ENCODE assay signal across 3 cellular contexts in the genomic region with DNA sequence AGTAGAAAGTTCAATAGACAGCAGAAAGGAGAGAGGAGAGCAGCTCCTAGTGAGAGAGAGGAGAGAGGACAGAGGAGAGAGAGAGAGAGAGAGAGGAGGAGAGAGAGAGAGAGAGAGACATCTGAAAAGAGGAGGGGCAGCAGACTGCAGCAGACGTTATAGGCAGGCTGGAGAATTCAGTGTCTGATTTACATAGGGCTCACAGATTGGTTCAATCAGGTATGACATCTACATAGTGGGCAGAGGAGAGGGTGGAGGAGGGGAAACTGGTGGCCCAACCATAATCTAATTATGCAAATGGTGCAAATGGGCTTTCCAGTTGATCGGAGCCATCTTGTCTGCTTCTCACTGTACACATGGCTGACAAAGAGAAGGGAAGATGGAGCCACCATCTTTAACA.
TF ChIP-seq lines count a peak whose summit lies in the region.

No MANE protein-coding gene starts in this region.

TF ChIP-seq in SK-N-SH, 30 proteins besides CTCF, POLR2A, EP300 and RAD21 (continues in another document):
- TF ChIP-seq MEF2A (IDR thresholded peaks at IDR 0.05; ENCODE audit: borderline replicate concordance, low read depth) (no peak), TCF12 (IDR thresholded peaks at IDR 0.05) (no peak), RCOR1 (IDR thresholded peaks at IDR 0.05; ENCODE audit: low read length) (no peak), YY1 (IDR thresholded peaks at IDR 0.05; ENCODE audit: low read depth) (no peak), TEAD4 (IDR thresholded peaks at IDR 0.05; ENCODE audit: borderline replicate concordance, insufficient read depth) (no peak), TAF1 (IDR thresholded peaks at IDR 0.05; ENCODE audit: borderline replicate concordance, low read depth, low read length) (no peak), GABPA (IDR thresholded peaks at IDR 0.05; ENCODE audit: low read depth) (no peak), SIN3A (IDR thresholded peaks at IDR 0.05; ENCODE audit: borderline replicate concordance, low read depth, low read length) (no peak), EZH2phosphoT487 (IDR thresholded peaks at IDR 0.05; ENCODE audit: borderline replicate concordance, low read depth) (no peak), NRF1 (IDR thresholded peaks at IDR 0.05; ENCODE audit: low read depth, low read length) (no peak), GATA2 (CRISPR knock-in tag; IDR thresholded peaks at IDR 0.05) (no peak), CHD2 (IDR thresholded peaks at IDR 0.05; ENCODE audit: low read length, partially characterized antibody) (no peak)
- TF ChIP-seq, protein P1, sequence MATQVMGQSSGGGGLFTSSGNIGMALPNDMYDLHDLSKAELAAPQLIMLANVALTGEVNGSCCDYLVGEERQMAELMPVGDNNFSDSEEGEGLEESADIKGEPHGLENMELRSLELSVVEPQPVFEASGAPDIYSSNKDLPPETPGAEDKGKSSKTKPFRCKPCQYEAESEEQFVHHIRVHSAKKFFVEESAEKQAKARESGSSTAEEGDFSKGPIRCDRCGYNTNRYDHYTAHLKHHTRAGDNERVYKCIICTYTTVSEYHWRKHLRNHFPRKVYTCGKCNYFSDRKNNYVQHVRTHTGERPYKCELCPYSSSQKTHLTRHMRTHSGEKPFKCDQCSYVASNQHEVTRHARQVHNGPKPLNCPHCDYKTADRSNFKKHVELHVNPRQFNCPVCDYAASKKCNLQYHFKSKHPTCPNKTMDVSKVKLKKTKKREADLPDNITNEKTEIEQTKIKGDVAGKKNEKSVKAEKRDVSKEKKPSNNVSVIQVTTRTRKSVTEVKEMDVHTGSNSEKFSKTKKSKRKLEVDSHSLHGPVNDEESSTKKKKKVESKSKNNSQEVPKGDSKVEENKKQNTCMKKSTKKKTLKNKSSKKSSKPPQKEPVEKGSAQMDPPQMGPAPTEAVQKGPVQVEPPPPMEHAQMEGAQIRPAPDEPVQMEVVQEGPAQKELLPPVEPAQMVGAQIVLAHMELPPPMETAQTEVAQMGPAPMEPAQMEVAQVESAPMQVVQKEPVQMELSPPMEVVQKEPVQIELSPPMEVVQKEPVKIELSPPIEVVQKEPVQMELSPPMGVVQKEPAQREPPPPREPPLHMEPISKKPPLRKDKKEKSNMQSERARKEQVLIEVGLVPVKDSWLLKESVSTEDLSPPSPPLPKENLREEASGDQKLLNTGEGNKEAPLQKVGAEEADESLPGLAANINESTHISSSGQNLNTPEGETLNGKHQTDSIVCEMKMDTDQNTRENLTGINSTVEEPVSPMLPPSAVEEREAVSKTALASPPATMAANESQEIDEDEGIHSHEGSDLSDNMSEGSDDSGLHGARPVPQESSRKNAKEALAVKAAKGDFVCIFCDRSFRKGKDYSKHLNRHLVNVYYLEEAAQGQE (IDR thresholded peaks at IDR 0.05; ENCODE audit: low read depth, low read length), result no peak
- TF ChIP-seq, protein P2, sequence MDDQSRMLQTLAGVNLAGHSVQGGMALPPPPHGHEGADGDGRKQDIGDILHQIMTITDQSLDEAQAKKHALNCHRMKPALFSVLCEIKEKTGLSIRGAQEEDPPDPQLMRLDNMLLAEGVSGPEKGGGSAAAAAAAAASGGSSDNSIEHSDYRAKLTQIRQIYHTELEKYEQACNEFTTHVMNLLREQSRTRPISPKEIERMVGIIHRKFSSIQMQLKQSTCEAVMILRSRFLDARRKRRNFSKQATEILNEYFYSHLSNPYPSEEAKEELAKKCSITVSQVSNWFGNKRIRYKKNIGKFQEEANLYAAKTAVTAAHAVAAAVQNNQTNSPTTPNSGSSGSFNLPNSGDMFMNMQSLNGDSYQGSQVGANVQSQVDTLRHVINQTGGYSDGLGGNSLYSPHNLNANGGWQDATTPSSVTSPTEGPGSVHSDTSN (IDR thresholded peaks at IDR 0.05), result no peak
- TF ChIP-seq, protein P3, sequence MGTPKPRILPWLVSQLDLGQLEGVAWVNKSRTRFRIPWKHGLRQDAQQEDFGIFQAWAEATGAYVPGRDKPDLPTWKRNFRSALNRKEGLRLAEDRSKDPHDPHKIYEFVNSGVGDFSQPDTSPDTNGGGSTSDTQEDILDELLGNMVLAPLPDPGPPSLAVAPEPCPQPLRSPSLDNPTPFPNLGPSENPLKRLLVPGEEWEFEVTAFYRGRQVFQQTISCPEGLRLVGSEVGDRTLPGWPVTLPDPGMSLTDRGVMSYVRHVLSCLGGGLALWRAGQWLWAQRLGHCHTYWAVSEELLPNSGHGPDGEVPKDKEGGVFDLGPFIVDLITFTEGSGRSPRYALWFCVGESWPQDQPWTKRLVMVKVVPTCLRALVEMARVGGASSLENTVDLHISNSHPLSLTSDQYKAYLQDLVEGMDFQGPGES (IDR thresholded peaks at IDR 0.05; ENCODE audit: low read depth, low read length), result no peak

TF ChIP-seq in SK-N-SH treated with all-trans-retinoic acid at 6 μM for 48 hours, 23 proteins besides CTCF, POLR2A, EP300 and RAD21 (continues in another document):
- TF ChIP-seq, protein P4, sequence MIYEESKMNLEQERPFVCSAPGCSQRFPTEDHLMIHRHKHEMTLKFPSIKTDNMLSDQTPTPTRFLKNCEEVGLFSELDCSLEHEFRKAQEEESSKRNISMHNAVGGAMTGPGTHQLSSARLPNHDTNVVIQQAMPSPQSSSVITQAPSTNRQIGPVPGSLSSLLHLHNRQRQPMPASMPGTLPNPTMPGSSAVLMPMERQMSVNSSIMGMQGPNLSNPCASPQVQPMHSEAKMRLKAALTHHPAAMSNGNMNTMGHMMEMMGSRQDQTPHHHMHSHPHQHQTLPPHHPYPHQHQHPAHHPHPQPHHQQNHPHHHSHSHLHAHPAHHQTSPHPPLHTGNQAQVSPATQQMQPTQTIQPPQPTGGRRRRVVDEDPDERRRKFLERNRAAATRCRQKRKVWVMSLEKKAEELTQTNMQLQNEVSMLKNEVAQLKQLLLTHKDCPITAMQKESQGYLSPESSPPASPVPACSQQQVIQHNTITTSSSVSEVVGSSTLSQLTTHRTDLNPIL (CRISPR knock-in tag; IDR thresholded peaks at IDR 0.05; ENCODE audit: low read depth), result no peak
- TF ChIP-seq TCF4 (CRISPR knock-in tag; IDR thresholded peaks at IDR 0.05; ENCODE audit: borderline replicate concordance) (no peak), PPARA (CRISPR knock-in tag; IDR thresholded peaks at IDR 0.05; ENCODE audit: borderline replicate concordance) (no peak), ZC3H10 (CRISPR knock-in tag; IDR thresholded peaks at IDR 0.05) (no peak), TOX (CRISPR knock-in tag; IDR thresholded peaks at IDR 0.05; ENCODE audit: borderline replicate concordance) (no peak), ZNF565 (CRISPR knock-in tag; conservative IDR thresholded peaks at IDR 0.05; ENCODE audit: low read depth) (no peak), ZNF70 (CRISPR knock-in tag; IDR thresholded peaks at IDR 0.05) (no peak)
- TF ChIP-seq, protein P5, sequence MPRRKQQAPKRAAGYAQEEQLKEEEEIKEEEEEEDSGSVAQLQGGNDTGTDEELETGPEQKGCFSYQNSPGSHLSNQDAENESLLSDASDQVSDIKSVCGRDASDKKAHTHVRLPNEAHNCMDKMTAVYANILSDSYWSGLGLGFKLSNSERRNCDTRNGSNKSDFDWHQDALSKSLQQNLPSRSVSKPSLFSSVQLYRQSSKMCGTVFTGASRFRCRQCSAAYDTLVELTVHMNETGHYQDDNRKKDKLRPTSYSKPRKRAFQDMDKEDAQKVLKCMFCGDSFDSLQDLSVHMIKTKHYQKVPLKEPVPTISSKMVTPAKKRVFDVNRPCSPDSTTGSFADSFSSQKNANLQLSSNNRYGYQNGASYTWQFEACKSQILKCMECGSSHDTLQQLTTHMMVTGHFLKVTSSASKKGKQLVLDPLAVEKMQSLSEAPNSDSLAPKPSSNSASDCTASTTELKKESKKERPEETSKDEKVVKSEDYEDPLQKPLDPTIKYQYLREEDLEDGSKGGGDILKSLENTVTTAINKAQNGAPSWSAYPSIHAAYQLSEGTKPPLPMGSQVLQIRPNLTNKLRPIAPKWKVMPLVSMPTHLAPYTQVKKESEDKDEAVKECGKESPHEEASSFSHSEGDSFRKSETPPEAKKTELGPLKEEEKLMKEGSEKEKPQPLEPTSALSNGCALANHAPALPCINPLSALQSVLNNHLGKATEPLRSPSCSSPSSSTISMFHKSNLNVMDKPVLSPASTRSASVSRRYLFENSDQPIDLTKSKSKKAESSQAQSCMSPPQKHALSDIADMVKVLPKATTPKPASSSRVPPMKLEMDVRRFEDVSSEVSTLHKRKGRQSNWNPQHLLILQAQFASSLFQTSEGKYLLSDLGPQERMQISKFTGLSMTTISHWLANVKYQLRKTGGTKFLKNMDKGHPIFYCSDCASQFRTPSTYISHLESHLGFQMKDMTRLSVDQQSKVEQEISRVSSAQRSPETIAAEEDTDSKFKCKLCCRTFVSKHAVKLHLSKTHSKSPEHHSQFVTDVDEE (CRISPR knock-in tag; IDR thresholded peaks at IDR 0.05), result no peak
- TF ChIP-seq, protein P6, sequence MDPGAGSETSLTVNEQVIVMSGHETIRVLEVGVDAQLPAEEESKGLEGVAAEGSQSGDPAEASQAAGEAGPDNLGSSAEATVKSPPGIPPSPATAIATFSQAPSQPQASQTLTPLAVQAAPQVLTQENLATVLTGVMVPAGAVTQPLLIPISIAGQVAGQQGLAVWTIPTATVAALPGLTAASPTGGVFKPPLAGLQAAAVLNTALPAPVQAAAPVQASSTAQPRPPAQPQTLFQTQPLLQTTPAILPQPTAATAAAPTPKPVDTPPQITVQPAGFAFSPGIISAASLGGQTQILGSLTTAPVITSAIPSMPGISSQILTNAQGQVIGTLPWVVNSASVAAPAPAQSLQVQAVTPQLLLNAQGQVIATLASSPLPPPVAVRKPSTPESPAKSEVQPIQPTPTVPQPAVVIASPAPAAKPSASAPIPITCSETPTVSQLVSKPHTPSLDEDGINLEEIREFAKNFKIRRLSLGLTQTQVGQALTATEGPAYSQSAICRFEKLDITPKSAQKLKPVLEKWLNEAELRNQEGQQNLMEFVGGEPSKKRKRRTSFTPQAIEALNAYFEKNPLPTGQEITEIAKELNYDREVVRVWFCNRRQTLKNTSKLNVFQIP (CRISPR knock-in tag; IDR thresholded peaks at IDR 0.05; ENCODE audit: borderline replicate concordance, low read depth), result no peak

TF ChIP-seq in K562, 482 proteins besides CTCF, POLR2A, EP300 and RAD21 (continued from another document and continues in another):
- TF ChIP-seq, protein P7, sequence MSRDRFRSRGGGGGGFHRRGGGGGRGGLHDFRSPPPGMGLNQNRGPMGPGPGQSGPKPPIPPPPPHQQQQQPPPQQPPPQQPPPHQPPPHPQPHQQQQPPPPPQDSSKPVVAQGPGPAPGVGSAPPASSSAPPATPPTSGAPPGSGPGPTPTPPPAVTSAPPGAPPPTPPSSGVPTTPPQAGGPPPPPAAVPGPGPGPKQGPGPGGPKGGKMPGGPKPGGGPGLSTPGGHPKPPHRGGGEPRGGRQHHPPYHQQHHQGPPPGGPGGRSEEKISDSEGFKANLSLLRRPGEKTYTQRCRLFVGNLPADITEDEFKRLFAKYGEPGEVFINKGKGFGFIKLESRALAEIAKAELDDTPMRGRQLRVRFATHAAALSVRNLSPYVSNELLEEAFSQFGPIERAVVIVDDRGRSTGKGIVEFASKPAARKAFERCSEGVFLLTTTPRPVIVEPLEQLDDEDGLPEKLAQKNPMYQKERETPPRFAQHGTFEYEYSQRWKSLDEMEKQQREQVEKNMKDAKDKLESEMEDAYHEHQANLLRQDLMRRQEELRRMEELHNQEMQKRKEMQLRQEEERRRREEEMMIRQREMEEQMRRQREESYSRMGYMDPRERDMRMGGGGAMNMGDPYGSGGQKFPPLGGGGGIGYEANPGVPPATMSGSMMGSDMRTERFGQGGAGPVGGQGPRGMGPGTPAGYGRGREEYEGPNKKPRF (IDR thresholded peaks at IDR 0.05; ENCODE audit: low read depth, low read length), result no peak
- TF ChIP-seq, protein P8, sequence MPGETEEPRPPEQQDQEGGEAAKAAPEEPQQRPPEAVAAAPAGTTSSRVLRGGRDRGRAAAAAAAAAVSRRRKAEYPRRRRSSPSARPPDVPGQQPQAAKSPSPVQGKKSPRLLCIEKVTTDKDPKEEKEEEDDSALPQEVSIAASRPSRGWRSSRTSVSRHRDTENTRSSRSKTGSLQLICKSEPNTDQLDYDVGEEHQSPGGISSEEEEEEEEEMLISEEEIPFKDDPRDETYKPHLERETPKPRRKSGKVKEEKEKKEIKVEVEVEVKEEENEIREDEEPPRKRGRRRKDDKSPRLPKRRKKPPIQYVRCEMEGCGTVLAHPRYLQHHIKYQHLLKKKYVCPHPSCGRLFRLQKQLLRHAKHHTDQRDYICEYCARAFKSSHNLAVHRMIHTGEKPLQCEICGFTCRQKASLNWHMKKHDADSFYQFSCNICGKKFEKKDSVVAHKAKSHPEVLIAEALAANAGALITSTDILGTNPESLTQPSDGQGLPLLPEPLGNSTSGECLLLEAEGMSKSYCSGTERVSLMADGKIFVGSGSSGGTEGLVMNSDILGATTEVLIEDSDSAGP (CRISPR knock-in tag; IDR thresholded peaks at IDR 0.05), result no peak
- TF ChIP-seq ZKSCAN3 (CRISPR knock-in tag; IDR thresholded peaks at IDR 0.05) (no peak), SRF (CRISPR knock-in tag; IDR thresholded peaks at IDR 0.05) (no peak), ZNF232 (CRISPR knock-in tag; IDR thresholded peaks at IDR 0.05) (no peak)
- TF ChIP-seq, protein P9, sequence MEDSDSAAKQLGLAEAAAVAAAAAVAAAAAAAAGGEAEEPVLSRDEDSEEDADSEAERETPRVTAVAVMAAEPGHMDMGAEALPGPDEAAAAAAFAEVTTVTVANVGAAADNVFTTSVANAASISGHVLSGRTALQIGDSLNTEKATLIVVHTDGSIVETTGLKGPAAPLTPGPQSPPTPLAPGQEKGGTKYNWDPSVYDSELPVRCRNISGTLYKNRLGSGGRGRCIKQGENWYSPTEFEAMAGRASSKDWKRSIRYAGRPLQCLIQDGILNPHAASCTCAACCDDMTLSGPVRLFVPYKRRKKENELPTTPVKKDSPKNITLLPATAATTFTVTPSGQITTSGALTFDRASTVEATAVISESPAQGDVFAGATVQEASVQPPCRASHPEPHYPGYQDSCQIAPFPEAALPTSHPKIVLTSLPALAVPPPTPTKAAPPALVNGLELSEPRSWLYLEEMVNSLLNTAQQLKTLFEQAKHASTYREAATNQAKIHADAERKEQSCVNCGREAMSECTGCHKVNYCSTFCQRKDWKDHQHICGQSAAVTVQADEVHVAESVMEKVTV (CRISPR knock-in tag; IDR thresholded peaks at IDR 0.05), result no peak
- TF ChIP-seq, protein P10, sequence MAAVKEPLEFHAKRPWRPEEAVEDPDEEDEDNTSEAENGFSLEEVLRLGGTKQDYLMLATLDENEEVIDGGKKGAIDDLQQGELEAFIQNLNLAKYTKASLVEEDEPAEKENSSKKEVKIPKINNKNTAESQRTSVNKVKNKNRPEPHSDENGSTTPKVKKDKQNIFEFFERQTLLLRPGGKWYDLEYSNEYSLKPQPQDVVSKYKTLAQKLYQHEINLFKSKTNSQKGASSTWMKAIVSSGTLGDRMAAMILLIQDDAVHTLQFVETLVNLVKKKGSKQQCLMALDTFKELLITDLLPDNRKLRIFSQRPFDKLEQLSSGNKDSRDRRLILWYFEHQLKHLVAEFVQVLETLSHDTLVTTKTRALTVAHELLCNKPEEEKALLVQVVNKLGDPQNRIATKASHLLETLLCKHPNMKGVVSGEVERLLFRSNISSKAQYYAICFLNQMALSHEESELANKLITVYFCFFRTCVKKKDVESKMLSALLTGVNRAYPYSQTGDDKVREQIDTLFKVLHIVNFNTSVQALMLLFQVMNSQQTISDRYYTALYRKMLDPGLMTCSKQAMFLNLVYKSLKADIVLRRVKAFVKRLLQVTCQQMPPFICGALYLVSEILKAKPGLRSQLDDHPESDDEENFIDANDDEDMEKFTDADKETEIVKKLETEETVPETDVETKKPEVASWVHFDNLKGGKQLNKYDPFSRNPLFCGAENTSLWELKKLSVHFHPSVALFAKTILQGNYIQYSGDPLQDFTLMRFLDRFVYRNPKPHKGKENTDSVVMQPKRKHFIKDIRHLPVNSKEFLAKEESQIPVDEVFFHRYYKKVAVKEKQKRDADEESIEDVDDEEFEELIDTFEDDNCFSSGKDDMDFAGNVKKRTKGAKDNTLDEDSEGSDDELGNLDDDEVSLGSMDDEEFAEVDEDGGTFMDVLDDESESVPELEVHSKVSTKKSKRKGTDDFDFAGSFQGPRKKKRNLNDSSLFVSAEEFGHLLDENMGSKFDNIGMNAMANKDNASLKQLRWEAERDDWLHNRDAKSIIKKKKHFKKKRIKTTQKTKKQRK (IDR thresholded peaks at IDR 0.05; ENCODE audit: borderline replicate concordance, low read depth, low read length), result no peak
